8 cellular contexts compared by ENCODE assay signal in the genomic region with DNA sequence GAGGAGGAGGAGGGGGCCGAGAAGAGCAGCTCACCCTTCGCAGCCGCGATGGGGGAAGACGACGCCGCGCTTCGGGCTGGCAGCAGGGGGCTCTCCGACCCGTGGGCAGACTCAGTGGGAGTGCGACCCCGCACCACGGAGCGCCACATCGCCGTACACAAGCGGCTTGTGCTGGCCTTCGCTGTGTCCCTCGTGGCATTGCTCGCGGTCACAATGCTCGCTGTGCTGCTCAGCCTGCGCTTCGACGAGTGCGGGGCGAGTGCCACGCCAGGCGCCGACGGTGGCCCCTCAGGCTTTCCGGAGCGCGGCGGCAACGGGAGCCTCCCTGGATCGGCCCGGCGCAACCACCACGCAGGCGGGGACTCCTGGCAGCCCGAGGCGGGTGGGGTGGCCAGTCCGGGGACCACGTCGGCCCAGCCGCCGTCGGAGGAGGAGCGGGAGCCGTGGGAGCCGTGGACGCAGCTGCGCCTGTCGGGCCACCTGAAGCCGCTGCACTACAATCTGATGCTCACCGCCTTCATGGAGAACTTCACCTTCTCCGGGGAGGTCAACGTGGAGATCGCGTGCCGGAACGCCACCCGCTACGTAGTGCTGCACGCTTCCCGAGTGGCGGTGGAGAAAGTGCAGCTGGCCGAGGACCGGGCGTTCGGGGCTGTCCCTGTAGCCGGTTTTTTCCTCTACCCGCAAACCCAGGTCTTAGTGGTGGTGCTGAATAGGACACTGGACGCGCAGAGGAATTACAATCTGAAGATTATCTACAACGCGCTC. TPM values are rescaled to one million over a fixed set of nuclear protein-coding genes. Genes with fewer than 3 reads are reported as not detected.
A peak's percentile ranks its signal among the peaks of the same experiment; 100 is the strongest.
DNase-seq lines count a peak whose midpoint lies in the region; ATAC-seq, FAIRE-seq and TF ChIP-seq lines count a peak whose summit lies in the region.

No MANE protein-coding gene starts in this region.

- no peak for ATAC-seq in GM21529 (IDR thresholded peaks at IDR 0.05; ENCODE audit: unreplicated experiment)
- no peak for ATAC-seq in activated T-helper 17 cell treated with anti-CD3 and anti-CD28 coated beads, Interleukin-2, amount 50 U/mL, for 72 hours (replicated peaks)

- H3K27me3 Mint-ChIP-seq in activated T-helper 17 cell treated with anti-CD3 and anti-CD28 coated beads, Interleukin-2, amount 50 U/mL, for 72 hours = peaks cover 33% of the 10 kb centered on the region

- no peaks in the 10 kb centered on the region for H3K4me1 Mint-ChIP-seq in activated T-helper 17 cell treated with anti-CD3 and anti-CD28 coated beads, Interleukin-2, amount 50 U/mL, for 72 hours

- H3K9me3 Mint-ChIP-seq in activated T-helper 17 cell treated with anti-CD3 and anti-CD28 coated beads, Interleukin-2, amount 50 U/mL, for 72 hours = no peaks in the 10 kb centered on the region

- no peak overlapping the region for H3K4me3 Mint-ChIP-seq in activated T-helper 17 cell treated with anti-CD3 and anti-CD28 coated beads, Interleukin-2, amount 50 U/mL, for 72 hours

- no peak overlapping the region for H3K27ac Mint-ChIP-seq in activated T-helper 17 cell treated with anti-CD3 and anti-CD28 coated beads, Interleukin-2, amount 50 U/mL, for 72 hours

- peak; percentile 3 for TF ChIP-seq CTCF in D721Med (IDR thresholded peaks at IDR 0.05; ENCODE audit: insufficient read depth, missing control alignments)

- no peak for FAIRE-seq in D721Med (lab: Jason Lieb, UNC)

- no peaks in the 10 kb centered on the region for H3K36me3 Mint-ChIP-seq in activated T-helper 17 cell treated with anti-CD3 and anti-CD28 coated beads, Interleukin-2, amount 50 U/mL, for 72 hours (ENCODE audit: low read depth)

- DNase-seq in D721Med (ENCODE audit: insufficient read length, low spot score) (peak; percentile 36), NCI-H82 treated with DMSO at 0.1 percent for 48 hours (lab: John Stamatoyannopoulos, UW; ENCODE audit: unreplicated experiment) (peak; percentile 29), glomerular visceral epithelial cell (ENCODE audit: extremely low spot score) (peak; percentile 56), posterior cingulate gyrus (peak; percentile 10 to 87 (median 22)), DMS153 (lab: John Stamatoyannopoulos, UW) (no peak), GM19238 (ENCODE audit: insufficient read length, low spot score) (no peak)

- intact Hi-C loops in posterior cingulate gyrus (cut with DNase I) = no loop called here

RNA-seq across cellular contexts. Expression of a gene that starts 0.7 kb away (rescaled TPM):
- total RNA-seq in activated T-helper 17 cell treated with anti-CD3 and anti-CD28 coated beads, Interleukin-2, amount 50 U/mL, for 72 hours = not detected

Comparison
In these comparisons a context has a peak if more than half of its experiments do, and no peak if none do; other contexts are left out.
1. DNase-seq: peak in D721Med (single experiment), NCI-H82 treated with DMSO at 0.1 percent for 48 hours (single experiment), glomerular visceral epithelial cell (single experiment) and posterior cingulate gyrus (10 of 10); none in DMS153 (single experiment) and GM19238 (single experiment).